Comparison of ENCODE assay signal across 1 cellular context in genomic region chr10:18659784-18660561, GRCh38.
TF ChIP-seq lines count a peak whose summit lies in the region.

No MANE protein-coding gene starts in this region.

TF ChIP-seq in HCT116, 20 proteins besides CTCF, POLR2A, EP300 and RAD21 (continued from another document):
- TF ChIP-seq ZNF274 (IDR thresholded peaks at IDR 0.05; ENCODE audit: low read depth, low read length) (no peak), MAX (IDR thresholded peaks at IDR 0.05) (no peak), ZBTB33 (IDR thresholded peaks at IDR 0.05; ENCODE audit: extremely low read depth, insufficient replicate concordance, low read length) (no peak), EZH2phosphoT487 (IDR thresholded peaks at IDR 0.05; ENCODE audit: borderline replicate concordance) (no peak), REST (IDR thresholded peaks at IDR 0.05; ENCODE audit: low read depth) (no peak), POLR2AphosphoS5 (IDR thresholded peaks at IDR 0.05; ENCODE audit: low read depth, low read length) (no peak), YY1 (IDR thresholded peaks at IDR 0.05; ENCODE audit: extremely low read depth, insufficient replicate concordance, low read depth, low read length) (no peak), TCF7L2 (IDR thresholded peaks at IDR 0.05; ENCODE audit: borderline replicate concordance, extremely low read depth, insufficient read depth, insufficient read length) (no peak), SP1 (IDR thresholded peaks at IDR 0.05; ENCODE audit: low read depth) (no peak)
TF ChIP-seq in HCT116: peak in this region for 3.
